1 cellular context compared by ENCODE assay signal in genomic region chr6:35342258-35343091, GRCh38.
TF ChIP-seq lines count a peak whose summit lies in the region.

Gene PPARD (plus strand): TSS chr6:35342558. CDS start chr6:35411088, 68,530 bp downstream.

TF ChIP-seq in K562, 482 proteins besides CTCF, POLR2A, EP300 and RAD21 (continued from another document):
- no peak for TF ChIP-seq RBM14 (IDR thresholded peaks at IDR 0.05; ENCODE audit: borderline replicate concordance, insufficient read depth, low read depth, low read length)
- TF ChIP-seq ZNF408 (CRISPR knock-in tag; IDR thresholded peaks at IDR 0.05; ENCODE audit: low read depth) = no peak
- TF ChIP-seq ID3 (CRISPR knock-in tag; IDR thresholded peaks at IDR 0.05) = no peak
- TF ChIP-seq ID3 (tag; IDR thresholded peaks at IDR 0.05) = no peak
- no peak; the same call in 1 of the 2 replicates for TF ChIP-seq STAT5A (IDR thresholded peaks at IDR 0.05; ENCODE audit: borderline replicate concordance, low read length)
- TF ChIP-seq, protein P1, sequence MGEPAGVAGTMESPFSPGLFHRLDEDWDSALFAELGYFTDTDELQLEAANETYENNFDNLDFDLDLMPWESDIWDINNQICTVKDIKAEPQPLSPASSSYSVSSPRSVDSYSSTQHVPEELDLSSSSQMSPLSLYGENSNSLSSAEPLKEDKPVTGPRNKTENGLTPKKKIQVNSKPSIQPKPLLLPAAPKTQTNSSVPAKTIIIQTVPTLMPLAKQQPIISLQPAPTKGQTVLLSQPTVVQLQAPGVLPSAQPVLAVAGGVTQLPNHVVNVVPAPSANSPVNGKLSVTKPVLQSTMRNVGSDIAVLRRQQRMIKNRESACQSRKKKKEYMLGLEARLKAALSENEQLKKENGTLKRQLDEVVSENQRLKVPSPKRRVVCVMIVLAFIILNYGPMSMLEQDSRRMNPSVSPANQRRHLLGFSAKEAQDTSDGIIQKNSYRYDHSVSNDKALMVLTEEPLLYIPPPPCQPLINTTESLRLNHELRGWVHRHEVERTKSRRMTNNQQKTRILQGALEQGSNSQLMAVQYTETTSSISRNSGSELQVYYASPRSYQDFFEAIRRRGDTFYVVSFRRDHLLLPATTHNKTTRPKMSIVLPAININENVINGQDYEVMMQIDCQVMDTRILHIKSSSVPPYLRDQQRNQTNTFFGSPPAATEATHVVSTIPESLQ (CRISPR knock-in tag; IDR thresholded peaks at IDR 0.05) = no peak
- no peak for TF ChIP-seq ZNF184 (CRISPR knock-in tag; IDR thresholded peaks at IDR 0.05)
- peak; percentile 100 for TF ChIP-seq LCOR (CRISPR knock-in tag; IDR thresholded peaks at IDR 0.05)
- peak; percentile 41; the same call in 1 of the 2 replicates for TF ChIP-seq MXI1 (IDR thresholded peaks at IDR 0.05; ENCODE audit: low read depth, low read length)
- no peak for TF ChIP-seq NFYB (IDR thresholded peaks at IDR 0.05; ENCODE audit: extremely low read depth, insufficient read length)
- no peak for TF ChIP-seq HES1 (IDR thresholded peaks at IDR 0.05; ENCODE audit: low read depth)
- no peak for TF ChIP-seq HMG20B (CRISPR knock-in tag; IDR thresholded peaks at IDR 0.05)
- no peak for TF ChIP-seq ZBTB8A (IDR thresholded peaks at IDR 0.05; ENCODE audit: partially characterized antibody)
- TF ChIP-seq JUN (IDR thresholded peaks at IDR 0.05; ENCODE audit: borderline replicate concordance, low read depth, low read length) = no peak; the same call in 1 of the 2 replicates
- 0 out of 2 replicates have a peak, but pooled peaks have one; percentile 34 for TF ChIP-seq JUN (CRISPR knock-in tag; IDR thresholded peaks at IDR 0.05; ENCODE audit: borderline replicate concordance)
- TF ChIP-seq RHOXF2B (CRISPR knock-in tag; conservative IDR thresholded peaks at IDR 0.05) = no peak
- peak; percentile 86 for TF ChIP-seq GMEB1 (CRISPR knock-in tag; IDR thresholded peaks at IDR 0.05)
- TF ChIP-seq PATZ1 (CRISPR knock-in tag; IDR thresholded peaks at IDR 0.05; ENCODE audit: borderline replicate concordance) = no peak
- peak; percentile 47; the same call in 1 of the 2 replicates for TF ChIP-seq NFE2 (IDR thresholded peaks at IDR 0.05; ENCODE audit: low read depth)
- TF ChIP-seq MNT (conservative IDR thresholded peaks at IDR 0.05) = peak; percentile 81 to 87
- no peak for TF ChIP-seq SMAD1 (IDR thresholded peaks at IDR 0.05; ENCODE audit: low read depth, low read length, partially characterized antibody)
- TF ChIP-seq, protein P2, sequence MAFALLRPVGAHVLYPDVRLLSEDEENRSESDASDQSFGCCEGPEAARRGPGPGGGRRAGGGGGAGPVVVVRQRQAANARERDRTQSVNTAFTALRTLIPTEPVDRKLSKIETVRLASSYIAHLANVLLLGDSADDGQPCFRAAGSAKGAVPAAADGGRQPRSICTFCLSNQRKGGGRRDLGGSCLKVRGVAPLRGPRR (CRISPR knock-in tag; IDR thresholded peaks at IDR 0.05) = no peak
- no peak; the same call in 1 of the 2 replicates for TF ChIP-seq BCOR (IDR thresholded peaks at IDR 0.05)
- no peak for TF ChIP-seq LEF1 (IDR thresholded peaks at IDR 0.05)
- no peak for TF ChIP-seq NFXL1 (CRISPR knock-in tag; IDR thresholded peaks at IDR 0.05)
- TF ChIP-seq ZNF24 (IDR thresholded peaks at IDR 0.05) = peak; percentile 40; the same call in 1 of the 2 replicates
- TF ChIP-seq TCF7 (IDR thresholded peaks at IDR 0.05; ENCODE audit: borderline replicate concordance) = peak; percentile 71; the same call in 1 of the 2 replicates
- TF ChIP-seq ZNF766 (CRISPR knock-in tag; conservative IDR thresholded peaks at IDR 0.05) = 0 out of 2 replicates have a peak, but pooled peaks have one; percentile 8
- TF ChIP-seq ZNF263 (CRISPR knock-in tag; IDR thresholded peaks at IDR 0.05; ENCODE audit: borderline replicate concordance) = peak; percentile 51; the same call in 1 of the 2 replicates
TF ChIP-seq in K562: peak in this region for 120.
